ENCODE assay signal across 11 cellular contexts in genomic region chr1:194225781-194226180, GRCh38.
A peak's percentile ranks its signal among the peaks of the same experiment; 100 is the strongest.
DNase-seq lines count a peak whose midpoint lies in the region; ATAC-seq, FAIRE-seq and TF ChIP-seq lines count a peak whose summit lies in the region.
"Had no signal": no experiment of that assay in that cellular context is flagged by ENCODE, and none has a peak within 500 bp of the region (broad histone marks: within the 10 kb centered on the region; RNA-seq: fewer than 3 reads in every experiment).

No MANE protein-coding gene starts in this region.

- no peak overlapping the region for H3K27ac Mint-ChIP-seq in type B pancreatic cell

- no peaks in the 10 kb centered on the region for H3K79me2 ChIP-seq in GM12878 (ENCODE audit: control insufficient read depth, insufficient read depth, low read length)

- in situ Hi-C loops in GM12878 (cut with MboI): no loop called here

- BruUV-seq in GM12878 (replicated peaks; lab: Mats Ljungman, UMichigan): no TSS peak

- no peak overlapping the region for H2AFZ ChIP-seq in GM12878 (ENCODE audit: control insufficient read depth, low read depth, low read length)

- no peak for TF ChIP-seq RAD21 in GM12878 (IDR thresholded peaks at IDR 0.05; ENCODE audit: insufficient read depth, low read depth, low read length)

- no peak overlapping the region for H3K4me2 ChIP-seq in GM12878 (ENCODE audit: control insufficient read depth, insufficient read depth)

- H3K9me3 Mint-ChIP-seq in type B pancreatic cell: no peaks in the 10 kb centered on the region

- no peaks in the 10 kb centered on the region for H3K36me3 Mint-ChIP-seq in type B pancreatic cell

- RAD21 ChIA-PET in GM12878 (lab: Charles Lee; ENCODE audit: unreplicated experiment): no interaction called here

- H4K20me1 ChIP-seq in GM12878 (ENCODE audit: control insufficient read depth, insufficient read depth): no peaks in the 10 kb centered on the region

- SMC1A ChIA-PET in GM12878 (lab: Charles Lee; ENCODE audit: uncharacterized antibody, unreplicated experiment): interaction anchor here (1.8 kb wide), 1 partner anchor 10 kb away, joined by 6 read pairs; no protein-coding TSS in a partner anchor

- no peak for FAIRE-seq in GM12878 (lab: Jason Lieb, UNC)

- no peak for TF ChIP-seq POLR2A in GM12878 (IDR thresholded peaks at IDR 0.05; ENCODE audit: low read depth, low read length)

- WGBS in GM12878 (ENCODE audit: insufficient coverage, insufficient replicate concordance, low lambda C conversion rate, missing lambda C conversion rate): 0% methylated on average over 2 of the region's 2 CpGs

- H3K27ac ChIP-seq in HL-60 (replicated peaks): peak overlapping the region; percentile 51
- H3K27ac ChIP-seq in GM12878 (ENCODE audit: control insufficient read depth, insufficient read depth): no peak overlapping the region

- no peaks in the 10 kb centered on the region for H3K9me3 ChIP-seq in GM12878 (replicated peaks; ENCODE audit: control insufficient read depth, insufficient read depth, low read length)

- TF ChIP-seq CTCF in HL-60 (IDR thresholded peaks at IDR 0.05; ENCODE audit: insufficient read depth, low read length) (no peak), GM12878 (IDR thresholded peaks at IDR 0.05 in 2 of 3, conservative IDR thresholded peaks at IDR 0.05 in 1 of 3; ENCODE audit: control insufficient read depth in 2 of 3, extremely low read depth in 1 of 3, insufficient read depth in 1 of 3, low read depth in 3 of 3, low read length in 3 of 3) (no peak), type B pancreatic cell (conservative IDR thresholded peaks at IDR 0.05) (no peak)

- H3K4me3 ChIP-seq in HL-60 (replicated peaks; ENCODE audit: insufficient read depth, low read length): no peak overlapping the region
- H3K4me3 ChIP-seq in GM12878: no peak overlapping the region
- H3K4me3 ChIP-seq: lung had no signal

- CTCF ChIA-PET in GM12878 (lab: Yijun Ruan, JAX): no interaction called here
- CTCF ChIA-PET in HEK293T (lab: Yijun Ruan, JAX): no interaction called here

- no peaks in the 10 kb centered on the region for H3K27me3 ChIP-seq in HL-60 (ENCODE audit: insufficient read depth, poor library complexity, severe bottlenecking)
- no peaks in the 10 kb centered on the region for H3K27me3 ChIP-seq in GM12878 (replicated peaks in 1 of 2; ENCODE audit: control insufficient read depth in 2 of 2, insufficient read depth in 2 of 2, low read length in 1 of 2)

- TF ChIP-seq EP300 in GM12878 (IDR thresholded peaks at IDR 0.05; ENCODE audit: borderline replicate concordance in 1 of 2, control insufficient read depth in 1 of 2, low read depth in 2 of 2, low read length in 2 of 2): no peak

- H3K4me3 Mint-ChIP-seq in type B pancreatic cell: no peak overlapping the region

- H3K27me3 Mint-ChIP-seq in type B pancreatic cell: no peaks in the 10 kb centered on the region

- intact Hi-C loops in GM12878 (cut with micrococcal nuclease; ENCODE audit: unreplicated experiment): no loop called here

- no peaks in the 10 kb centered on the region for H3K4me1 ChIP-seq in GM12878 (ENCODE audit: control insufficient read depth, insufficient read depth, low read length)

- H3K9ac ChIP-seq in GM12878 (ENCODE audit: control insufficient read depth, insufficient read depth, low read length): no peak overlapping the region

- POLR2A ChIA-PET in GM12878 (lab: Charles Lee): no interaction called here
- POLR2A ChIA-PET in HEK293T (lab: Yijun Ruan, JAX): no interaction called here

- ATAC-seq in GM18519 (IDR thresholded peaks at IDR 0.05; ENCODE audit: low FRiP score, unreplicated experiment) (peak; percentile 84), GM21825 (IDR thresholded peaks at IDR 0.05; ENCODE audit: unreplicated experiment) (peak; percentile 95), GM12878 (peak; percentile 61)

- DNase-seq in HL-60 (ENCODE audit: low read depth in 1 of 2, low spot score in 1 of 2) (peak in 1 of 2 experiments; percentile 60), GM12878 (ENCODE audit: low read depth, low spot score) (no peak), HEK293T (ENCODE audit: extremely low spot score) (no peak), DMS 273 treated with DMSO at 0.1 percent for 48 hours (lab: John Stamatoyannopoulos, UW) (no peak), DMS 273 (lab: John Stamatoyannopoulos, UW; ENCODE audit: unreplicated experiment) (no peak), type B pancreatic cell (ENCODE audit: extremely low spot score, unreplicated experiment) (no peak)
- DNase-seq: activated CD4-positive, alpha-beta T cell treated with anti-CD3 and anti-CD28 coated beads, Interleukin-2, amount 50 U/mL, for 1 hour; NCI-H2081 had no signal

- H3K4me1 Mint-ChIP-seq in type B pancreatic cell (ENCODE audit: unreplicated experiment): peaks cover 7% of the 10 kb centered on the region

- no peaks in the 10 kb centered on the region for H3K36me3 ChIP-seq in GM12878 (ENCODE audit: control insufficient read depth in 2 of 2, insufficient read depth in 2 of 2, low read length in 1 of 2)

TF ChIP-seq in GM12878, 131 proteins besides CTCF, POLR2A, EP300 and RAD21 (continues in another document):
- TF ChIP-seq E4F1 (IDR thresholded peaks at IDR 0.05; ENCODE audit: borderline replicate concordance, partially characterized antibody) (no peak), CHD4 (IDR thresholded peaks at IDR 0.05) (no peak), ZNF622 (IDR thresholded peaks at IDR 0.05) (no peak), YY1 (IDR thresholded peaks at IDR 0.05; ENCODE audit: low read depth, low read length) (no peak), CEBPB (IDR thresholded peaks at IDR 0.05; ENCODE audit: borderline replicate concordance in 1 of 2, low read depth in 2 of 2, low read length in 2 of 2) (no peak), MEF2B (IDR thresholded peaks at IDR 0.05; ENCODE audit: partially characterized antibody, poor library complexity, severe bottlenecking) (peak; percentile 38), MXI1 (IDR thresholded peaks at IDR 0.05; ENCODE audit: low read depth, low read length) (no peak), RUNX3 (IDR thresholded peaks at IDR 0.05; ENCODE audit: low read length) (peak; percentile 76)

TF ChIP-seq in HEK293T, 16 proteins besides CTCF, POLR2A, EP300 and RAD21:
- no peak for TF ChIP-seq FOXM1 (IDR thresholded peaks at IDR 0.05; ENCODE audit: borderline replicate concordance)
- no peak for TF ChIP-seq SUZ12 (IDR thresholded peaks at IDR 0.05)
- no peak for TF ChIP-seq FOXK2 (IDR thresholded peaks at IDR 0.05)
- no peak for TF ChIP-seq LEF1 (IDR thresholded peaks at IDR 0.05; ENCODE audit: borderline replicate concordance)
- no peak for TF ChIP-seq PKNOX1 (IDR thresholded peaks at IDR 0.05)
